Comparison of ENCODE assay signal across 25 cellular contexts in the genomic region with DNA sequence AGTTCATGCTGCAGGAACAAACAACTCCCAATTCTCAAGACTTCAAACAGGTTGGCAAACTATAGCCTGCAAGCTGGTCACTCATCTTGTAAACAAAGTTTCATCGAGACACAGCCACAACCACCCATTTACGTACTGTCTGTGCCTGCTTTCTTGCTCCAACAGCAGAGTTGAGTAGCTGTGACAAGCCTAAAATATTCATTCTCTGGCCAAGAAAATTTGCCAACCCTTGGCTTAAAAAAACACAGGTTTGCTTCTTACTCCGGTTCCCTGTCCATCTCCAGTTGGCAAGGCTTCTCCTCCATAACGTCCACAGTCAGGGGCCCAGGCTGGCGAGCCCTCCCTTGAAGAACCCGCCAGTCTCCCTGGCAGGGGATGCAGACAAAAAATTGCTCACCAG.
"Had no signal": no experiment of that assay in that cellular context is flagged by ENCODE, and none has a peak within 500 bp of the region (broad histone marks: within the 10 kb centered on the region; RNA-seq: fewer than 3 reads in every experiment).

No MANE protein-coding gene starts in this region.

- H3K4me1 Mint-ChIP-seq: activated CD4-positive, alpha-beta T cell treated with anti-CD3 and anti-CD28 coated beads, Interleukin-2, amount 10 ng/mL, durations not matched to agents 24 days and 14 days; activated naive CD8-positive, alpha-beta T cell treated with anti-CD3 and anti-CD28 coated beads, Interleukin-2, amount 50 U/mL, for 24 hours; central memory CD8-positive, alpha-beta T cell; immature natural killer cell had no signal

- H3K9me3 Mint-ChIP-seq: activated CD4-positive, alpha-beta T cell treated with anti-CD3 and anti-CD28 coated beads, Interleukin-2, amount 10 ng/mL, durations not matched to agents 24 days and 14 days; activated naive CD8-positive, alpha-beta T cell treated with anti-CD3 and anti-CD28 coated beads, Interleukin-2, amount 50 U/mL, for 24 hours; activated T-helper 1 cell treated with anti-CD3 and anti-CD28 coated beads, Interleukin-12 subunit alpha, Interleukin-12 subunit beta, Interleukin-2, Interleukin-4 antibody, amounts not matched to agents 30 ng/mL and 10 ng/mL and 1 ng/mL, durations not matched to agents 14 hours and 24 hours and 36 hours; central memory CD8-positive, alpha-beta T cell; immature natural killer cell had no signal

- H3K27me3 ChIP-seq: body of pancreas, pancreas, right atrium auricular region, thyroid gland had no signal

- H3K4me3 ChIP-seq: body of pancreas, left ventricle myocardium inferior, pancreas, psoas muscle, right atrium auricular region, thyroid gland had no signal

- H3K36me3 Mint-ChIP-seq: immature natural killer cell; naive thymus-derived CD4-positive, alpha-beta T cell had no signal

- H3K27ac Mint-ChIP-seq: activated CD4-positive, alpha-beta T cell treated with anti-CD3 and anti-CD28 coated beads, Interleukin-2, amount 10 ng/mL, durations not matched to agents 24 days and 14 days; activated CD8-positive, alpha-beta T cell treated with anti-CD3 and anti-CD28 coated beads, Interleukin-2, amount 10 ng/mL, durations not matched to agents 7 days and 5 days; activated naive CD8-positive, alpha-beta T cell treated with anti-CD3 and anti-CD28 coated beads, Interleukin-2, amount 50 U/mL, for 24 hours; activated T-helper 1 cell treated with anti-CD3 and anti-CD28 coated beads, Interleukin-12 subunit alpha, Interleukin-12 subunit beta, Interleukin-2, Interleukin-4 antibody, amounts not matched to agents 30 ng/mL and 10 ng/mL and 1 ng/mL, durations not matched to agents 14 hours and 24 hours and 36 hours; immature natural killer cell; naive thymus-derived CD4-positive, alpha-beta T cell had no signal

- H3K36me3 ChIP-seq: left ventricle myocardium inferior, pancreas, right atrium auricular region, thyroid gland had no signal

- ATAC-seq: activated CD4-positive, CD25-positive, alpha-beta regulatory T cell treated with anti-CD3 and anti-CD28 coated beads, Interleukin-2, amount 50 U/mL, for 24 hours; activated CD8-positive, alpha-beta T cell treated with anti-CD3 and anti-CD28 coated beads, Interleukin-2, amount 10 ng/mL, durations not matched to agents 7 days and 5 days; activated naive CD8-positive, alpha-beta T cell treated with anti-CD3 and anti-CD28 coated beads, Interleukin-2, amount 50 U/mL, for 24 hours; body of pancreas; naive thymus-derived CD4-positive, alpha-beta T cell; pancreas; psoas muscle had no signal

- H3K4me1 ChIP-seq: pancreas, psoas muscle, thyroid gland had no signal

- H3K4me3 Mint-ChIP-seq: activated CD4-positive, alpha-beta T cell treated with anti-CD3 and anti-CD28 coated beads, Interleukin-2, amount 10 ng/mL, durations not matched to agents 24 days and 14 days; activated CD8-positive, alpha-beta T cell treated with anti-CD3 and anti-CD28 coated beads, Interleukin-2, amount 10 ng/mL, durations not matched to agents 7 days and 5 days; activated naive CD8-positive, alpha-beta T cell treated with anti-CD3 and anti-CD28 coated beads, Interleukin-2, amount 50 U/mL, for 24 hours; activated T-helper 1 cell treated with anti-CD3 and anti-CD28 coated beads, Interleukin-12 subunit alpha, Interleukin-12 subunit beta, Interleukin-2, Interleukin-4 antibody, amounts not matched to agents 30 ng/mL and 10 ng/mL and 1 ng/mL, durations not matched to agents 14 hours and 24 hours and 36 hours; central memory CD8-positive, alpha-beta T cell; immature natural killer cell; naive thymus-derived CD4-positive, alpha-beta T cell; neural crest cell had no signal

- H3K9me3 ChIP-seq: body of pancreas, left ventricle myocardium inferior, pancreas, psoas muscle, right atrium auricular region, thyroid gland had no signal

- H3K27ac ChIP-seq: body of pancreas, left ventricle myocardium inferior, pancreas, psoas muscle, right atrium auricular region, thyroid gland, VCaP had no signal

- DNase-seq: activated CD4-positive, alpha-beta T cell treated with anti-CD3 and anti-CD28 coated beads, Interleukin-2, amount 10 ng/mL, durations not matched to agents 24 days and 14 days; activated CD8-positive, alpha-beta T cell treated with anti-CD3 and anti-CD28 coated beads, Interleukin-2, amount 10 ng/mL, durations not matched to agents 7 days and 5 days; activated gamma-delta T cell; activated naive CD4-positive, alpha-beta T cell treated with anti-CD3 and anti-CD28 coated beads, Interleukin-2, amount 50 U/mL, for 16 hours; activated naive CD8-positive, alpha-beta T cell treated with anti-CD3 and anti-CD28 coated beads, Interleukin-2, amount 50 U/mL, for 24 hours; body of pancreas; cortex of kidney; effector CD4-positive, alpha-beta T cell; foreskin fibroblast; immature natural killer cell; kidney glomerular epithelial cell; left ventricle myocardium inferior; naive thymus-derived CD4-positive, alpha-beta T cell; pancreas; psoas muscle; stimulated activated CD4-positive, alpha-beta T cell treated with anti-CD3 and anti-CD28 coated beads, Interleukin-4, amount 100 ng/mL, for 24 hours; stimulated activated naive CD4-positive, alpha-beta T cell treated with Interleukin-2 at 50 U/mL for 16 hours; T-helper 2 cell; thyroid gland had no signal
